ENCODE assay signal across 9 cellular contexts in the genomic region with DNA sequence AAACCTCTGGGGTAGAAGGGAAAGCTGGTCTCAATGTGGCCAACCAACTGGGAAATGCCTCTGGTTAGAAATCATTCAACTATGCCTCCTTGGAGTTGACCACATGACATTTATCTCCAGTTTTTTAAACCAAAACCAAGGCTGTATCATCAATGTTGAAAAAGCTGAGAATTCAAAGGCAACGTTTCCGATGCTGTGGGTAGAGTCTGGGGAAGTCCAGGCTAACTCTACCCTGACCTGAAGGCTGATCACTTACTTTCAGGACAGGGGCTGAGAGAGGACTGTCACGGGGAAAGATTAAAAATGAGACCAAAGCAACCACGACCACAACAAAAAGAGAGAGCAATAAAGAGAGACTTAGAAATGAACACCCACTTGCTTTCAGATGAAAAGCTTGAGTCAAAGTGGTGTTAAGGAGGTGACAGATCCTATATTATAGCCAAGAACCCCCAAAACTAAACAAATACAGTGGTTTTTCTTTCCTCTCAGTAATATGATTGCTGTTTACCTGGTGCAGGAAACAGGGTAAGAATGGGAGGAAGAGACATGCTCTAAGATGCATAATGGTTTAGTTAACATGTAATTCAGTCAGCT.
DNase-seq lines count a peak whose midpoint lies in the region; ATAC-seq and TF ChIP-seq lines count a peak whose summit lies in the region.
"Had no signal": no experiment of that assay in that cellular context is flagged by ENCODE, and none has a peak within 500 bp of the region (broad histone marks: within the 10 kb centered on the region; RNA-seq: fewer than 3 reads in every experiment).

No MANE protein-coding gene starts in this region.

- POLR2A ChIA-PET in activated CD8-positive, alpha-beta T cell treated with anti-CD3 and anti-CD28 coated beads for 36 hours (lab: Charles Lee) = interaction anchor here (0.6 to 1.6 kb wide), 3 partner anchors 22 to 403 kb away, joined by 3 to 4 read pairs (median 3); no protein-coding TSS in a partner anchor
- POLR2A ChIA-PET in A673 (lab: Charles Lee; ENCODE audit: low non-redundant PET) = no interaction called here

- no peak overlapping the region for H3K4me3 Mint-ChIP-seq in activated CD8-positive, alpha-beta T cell treated with anti-CD3 and anti-CD28 coated beads for 36 hours

- peak overlapping the region; percentile 25 for H3K27ac Mint-ChIP-seq in activated CD8-positive, alpha-beta T cell treated with anti-CD3 and anti-CD28 coated beads for 36 hours

- TF ChIP-seq EP300 in tibial nerve (IDR thresholded peaks at IDR 0.05) = no peak

- H3K36me3 ChIP-seq in A673 (ENCODE audit: insufficient read depth, low read length, poor library complexity, severe bottlenecking) = no peaks in the 10 kb centered on the region
- H3K36me3 ChIP-seq in tibial nerve = no peaks in the 10 kb centered on the region

- TF ChIP-seq CTCF in activated CD8-positive, alpha-beta T cell treated with anti-CD3 and anti-CD28 coated beads for 36 hours (IDR thresholded peaks at IDR 0.05) = no peak
- TF ChIP-seq CTCF in A673 (conservative IDR thresholded peaks at IDR 0.05; ENCODE audit: low read depth, low read length) (no peak), tibial nerve (IDR thresholded peaks at IDR 0.05) (no peak)

- ATAC-seq in HG02870 (IDR thresholded peaks at IDR 0.05; ENCODE audit: unreplicated experiment) = peak; percentile 89
- ATAC-seq in activated CD8-positive, alpha-beta T cell treated with anti-CD3 and anti-CD28 coated beads for 36 hours = peak; percentile 93

- H3K9me3 Mint-ChIP-seq in activated CD8-positive, alpha-beta T cell treated with anti-CD3 and anti-CD28 coated beads for 36 hours = no peaks in the 10 kb centered on the region

- no peaks in the 10 kb centered on the region for H3K9me3 ChIP-seq in A673 (ENCODE audit: low read depth, low read length, poor library complexity, severe bottlenecking)
- no peaks in the 10 kb centered on the region for H3K9me3 ChIP-seq in tibial nerve

- H3K27me3 ChIP-seq in A673 (replicated peaks; ENCODE audit: insufficient read depth, low read depth, low read length, poor library complexity) = no peaks in the 10 kb centered on the region
- H3K27me3 ChIP-seq in tibial nerve = no peaks in the 10 kb centered on the region

- H3K36me3 Mint-ChIP-seq in activated CD8-positive, alpha-beta T cell treated with anti-CD3 and anti-CD28 coated beads for 36 hours (ENCODE audit: low read depth) = no peaks in the 10 kb centered on the region

- no peaks in the 10 kb centered on the region for H3K4me1 ChIP-seq in A673 (ENCODE audit: insufficient read depth, low read length, poor library complexity, severe bottlenecking)
- no peaks in the 10 kb centered on the region for H3K4me1 ChIP-seq in tibial nerve

- H3K4me3 ChIP-seq in A673 (ENCODE audit: low read depth, low read length, poor library complexity, severe bottlenecking) (no peak overlapping the region), tibial nerve (no peak overlapping the region)

- no TSS peak for BruUV-seq in A673 (replicated peaks; lab: Mats Ljungman, UMichigan)

- H3K27ac ChIP-seq in A673 (ENCODE audit: low read depth, low read length, poor library complexity, severe bottlenecking) (no peak overlapping the region), tibial nerve (no peak overlapping the region)

- H3K27me3 Mint-ChIP-seq in activated CD8-positive, alpha-beta T cell treated with anti-CD3 and anti-CD28 coated beads for 36 hours = no peaks in the 10 kb centered on the region

- TF ChIP-seq POLR2A in tibial nerve (IDR thresholded peaks at IDR 0.05) = no peak

- intact Hi-C loops in activated CD8-positive, alpha-beta T cell treated with anti-CD3 and anti-CD28 coated beads for 36 hours (cut with micrococcal nuclease) = loop anchor here (10.0 kb wide), 2 partner anchors 93 to 553 kb away; a partner anchor contains a TSS
- intact Hi-C loops in A673 (cut with micrococcal nuclease; ENCODE audit: unreplicated experiment) = no loop called here

- peaks cover 61% of the 10 kb centered on the region for H3K4me1 Mint-ChIP-seq in activated CD8-positive, alpha-beta T cell treated with anti-CD3 and anti-CD28 coated beads for 36 hours (ENCODE audit: low read depth)

- 66% methylated on average over 4 of the region's 4 CpGs for WGBS in tibial nerve, 2 donors

- CTCF ChIA-PET in activated CD8-positive, alpha-beta T cell treated with anti-CD3 and anti-CD28 coated beads for 36 hours (lab: Charles Lee) = interaction anchor here (0.6 to 0.9 kb wide), 3 partner anchors 95 to 684 kb away, joined by 3 read pairs; no protein-coding TSS in a partner anchor
- CTCF ChIA-PET in A673 (lab: Charles Lee) = no interaction called here

- DNase-seq in stimulated activated naive CD4-positive, alpha-beta T cell treated with Interleukin-2 at 50 U/mL for 16 hours (lab: John Stamatoyannopoulos, UW) = peak; percentile 34
- DNase-seq in stimulated activated naive CD4-positive, alpha-beta T cell (lab: John Stamatoyannopoulos, UW) = no peak
- DNase-seq in activated CD8-positive, alpha-beta T cell treated with anti-CD3 and anti-CD28 coated beads for 36 hours = peak; percentile 84
- DNase-seq in A673 (ENCODE audit: low spot score) (no peak), tibial nerve (ENCODE audit: low spot score in 2 of 2) (no peak), HuH-7 (ENCODE audit: low spot score) (no peak), NCI-H2196 (lab: John Stamatoyannopoulos, UW; ENCODE audit: unreplicated experiment) (no peak)
- DNase-seq: retina had no signal

Comparison
In these comparisons a context has a peak if more than half of its experiments do, and no peak if none do; other contexts are left out.
1. DNase-seq: peak in stimulated activated naive CD4-positive, alpha-beta T cell treated with Interleukin-2 at 50 U/mL for 16 hours (single experiment) and activated CD8-positive, alpha-beta T cell treated with anti-CD3 and anti-CD28 coated beads for 36 hours (single experiment); none in stimulated activated naive CD4-positive, alpha-beta T cell (0 of 6), A673 (single experiment), tibial nerve (0 of 2), HuH-7 (single experiment) and NCI-H2196 (single experiment).